In genomic region chr3:134373942-134374790, GRCh38 we compare ENCODE assay signal across 8 cellular contexts. TPM values are rescaled to one million over a fixed set of nuclear protein-coding genes. Genes with fewer than 3 reads are reported as not detected.
DNase-seq lines count a peak whose midpoint lies in the region; ATAC-seq, FAIRE-seq and TF ChIP-seq lines count a peak whose summit lies in the region.

Gene AMOTL2, minus strand, starts transcription at chr3:134374447. Its CDS starts 3,014 bp downstream, at chr3:134371433.

- H3K36me3 Mint-ChIP-seq in CD4-positive, alpha-beta T cell (ENCODE audit: low read depth) = no peaks in the 10 kb centered on the region
- peaks cover 0 to 4% of the 10 kb centered on the region in 2 donors for H3K36me3 Mint-ChIP-seq in activated naive CD4-positive, alpha-beta T cell treated with anti-CD3 and anti-CD28 coated beads, Interleukin-2, amount 50 U/mL, for 72 hours
- no peaks in the 10 kb centered on the region for H3K36me3 Mint-ChIP-seq in natural killer cell

- peak within 1 kb of the TSS; percentile 83 for H3K4me3 Mint-ChIP-seq in CD4-positive, alpha-beta T cell
- H3K4me3 Mint-ChIP-seq in natural killer cell = peak within 1 kb of the TSS; percentile 85

- no peaks in the 10 kb centered on the region for H3K9me3 ChIP-seq in CD4-positive, alpha-beta T cell (ENCODE audit: control insufficient read depth, low read length)

- ATAC-seq in CD4-positive, alpha-beta T cell (ENCODE audit: poor library complexity) = peak; percentile 37
- ATAC-seq in GM21423 (IDR thresholded peaks at IDR 0.05; ENCODE audit: unreplicated experiment) (peak; percentile 58), natural killer cell (peak in 2 of 3 donors; percentile 24 to 53)
- ATAC-seq in activated naive CD4-positive, alpha-beta T cell treated with anti-CD3 and anti-CD28 coated beads, Interleukin-2, amount 50 U/mL, for 72 hours = peak; percentile 61 to 69

- H3K27me3 Mint-ChIP-seq in CD4-positive, alpha-beta T cell = peaks cover 52% of the 10 kb centered on the region
- H3K27me3 Mint-ChIP-seq in natural killer cell (ENCODE audit: low read depth in 2 of 2) = peaks cover 27 to 43% of the 10 kb centered on the region in 2 donors

- POLR2A ChIA-PET in CD4-positive, alpha-beta T cell (lab: Charles Lee) = interaction anchor here (0.8 to 1.0 kb wide), 2 partner anchors 99 to 123 kb away, joined by 3 read pairs; no protein-coding TSS in a partner anchor

- no peak within 1 kb of the TSS for H3K27ac Mint-ChIP-seq in CD4-positive, alpha-beta T cell
- peak within 1 kb of the TSS in 1 of 2 donors; percentile 20 for H3K27ac Mint-ChIP-seq in activated naive CD4-positive, alpha-beta T cell treated with anti-CD3 and anti-CD28 coated beads, Interleukin-2, amount 50 U/mL, for 72 hours
- no peak within 1 kb of the TSS for H3K27ac Mint-ChIP-seq in natural killer cell

- intact Hi-C loops in CD4-positive, alpha-beta T cell (cut with DNase I, micrococcal nuclease) = no loop called here
- intact Hi-C loops in natural killer cell (cut with micrococcal nuclease) = no loop called here

- peaks cover 12% of the 10 kb centered on the region for H3K4me1 Mint-ChIP-seq in CD4-positive, alpha-beta T cell (ENCODE audit: low read depth)
- H3K4me1 Mint-ChIP-seq in natural killer cell = peaks cover 0 to 12% of the 10 kb centered on the region in 2 donors

- FAIRE-seq in frontal cortex (lab: Jason Lieb, UNC) = no peak

- no peak for DNase-seq in CD4-positive, alpha-beta T cell
- DNase-seq in NCI-H2171 treated with DMSO at 0.1 percent for 48 hours (lab: John Stamatoyannopoulos, UW) (peak; percentile 78), frontal cortex (ENCODE audit: low spot score in 2 of 2) (peak; percentile 89 to 91), natural killer cell (no peak), cortex of kidney (lab: John Stamatoyannopoulos, UW) (no peak), GM10266 (ENCODE audit: extremely low spot score) (no peak)
- peak in 1 of 2 donors; percentile 26 for DNase-seq in activated naive CD4-positive, alpha-beta T cell treated with anti-CD3 and anti-CD28 coated beads, Interleukin-2, amount 50 U/mL, for 72 hours (ENCODE audit: low spot score in 2 of 2)

- H3K27ac ChIP-seq in CD4-positive, alpha-beta T cell (ENCODE audit: low read depth, low read length) = no peak within 1 kb of the TSS

- H3K27me3 ChIP-seq in CD4-positive, alpha-beta T cell (ENCODE audit: control insufficient read depth, insufficient read depth, low read length) = peaks cover 29% of the 10 kb centered on the region

- no peaks in the 10 kb centered on the region for H3K9me3 Mint-ChIP-seq in CD4-positive, alpha-beta T cell
- no peaks in the 10 kb centered on the region for H3K9me3 Mint-ChIP-seq in activated naive CD4-positive, alpha-beta T cell treated with anti-CD3 and anti-CD28 coated beads, Interleukin-2, amount 50 U/mL, for 72 hours
- H3K9me3 Mint-ChIP-seq in natural killer cell = no peaks in the 10 kb centered on the region

- CTCF ChIA-PET in CD4-positive, alpha-beta T cell (lab: Charles Lee) = interaction anchor here (0.7 kb wide), 1 partner anchor 161 kb away, joined by 3 read pairs; no protein-coding TSS in a partner anchor

- no peak for TF ChIP-seq CTCF in CD4-positive, alpha-beta T cell (IDR thresholded peaks at IDR 0.05)
- TF ChIP-seq CTCF in natural killer cell (IDR thresholded peaks at IDR 0.05) = no peak
- TF ChIP-seq CTCF in GM10266 (IDR thresholded peaks at IDR 0.05; ENCODE audit: control insufficient read depth, insufficient read depth, low read depth, missing control alignments) = no peak

RNA-seq across cellular contexts. Expression of gene AMOTL2, which starts in this region (rescaled TPM):
- not detected for total RNA-seq in CD4-positive, alpha-beta T cell
- total RNA-seq in activated naive CD4-positive, alpha-beta T cell treated with anti-CD3 and anti-CD28 coated beads, Interleukin-2, amount 50 U/mL, for 72 hours = under 1 TPM in 1 of 2 donors, not detected in 1; 0.64 TPM
- 62.0 TPM for total RNA-seq in frontal cortex
- total RNA-seq in natural killer cell = not detected

Comparison
In these comparisons a context has a peak if more than half of its experiments do, and no peak if none do; other contexts are left out.
1. RNA of gene AMOTL2 (total RNA-seq): 62.0 TPM in frontal cortex (single experiment); 0.64 TPM in activated naive CD4-positive, alpha-beta T cell treated with anti-CD3 and anti-CD28 coated beads, Interleukin-2, amount 50 U/mL, for 72 hours, not detected in CD4-positive, alpha-beta T cell and not detected in natural killer cell; every median in the first group is over 10 times any median in the second.
2. Peak in ATAC-seq in CD4-positive, alpha-beta T cell; RNA of the gene not detected or under 1 TPM.
3. Peak in ATAC-seq in activated naive CD4-positive, alpha-beta T cell treated with anti-CD3 and anti-CD28 coated beads, Interleukin-2, amount 50 U/mL, for 72 hours; RNA of the gene not detected or under 1 TPM.
4. Peak in ATAC-seq in natural killer cell; RNA of the gene not detected or under 1 TPM.
5. DNase-seq: peak in NCI-H2171 treated with DMSO at 0.1 percent for 48 hours (single experiment) and frontal cortex (2 of 2); none in CD4-positive, alpha-beta T cell (0 of 10), natural killer cell (single experiment), cortex of kidney (single experiment) and GM10266 (single experiment).
6. Peak in every context shown above with its lines, with median percentiles within 50 percentile points of each other: ATAC-seq.